Comparison of ENCODE assay signal across 8 cellular contexts in the genomic region with DNA sequence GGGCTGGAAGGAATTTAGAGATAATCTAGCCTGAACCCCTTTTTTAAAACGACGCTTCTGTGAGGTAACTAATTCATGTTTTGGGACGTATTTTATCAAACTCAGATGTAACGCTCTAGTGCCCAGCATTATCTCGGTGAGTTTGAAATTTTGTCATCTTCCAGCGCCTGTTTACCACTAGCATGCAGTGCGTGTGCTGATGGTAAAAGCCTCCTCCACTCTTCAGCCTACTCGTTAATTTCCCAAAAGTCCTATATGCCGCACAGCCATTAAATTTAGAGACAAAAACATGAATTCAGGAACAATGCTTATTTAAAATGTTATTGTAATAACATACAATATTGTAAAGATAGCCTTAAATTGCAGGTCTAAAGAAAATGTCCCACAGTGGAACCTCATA. TPM values are rescaled to one million over a fixed set of nuclear protein-coding genes. Genes with fewer than 3 reads are reported as not detected.
DNase-seq lines count a peak whose midpoint lies in the region; ATAC-seq and TF ChIP-seq lines count a peak whose summit lies in the region.

No MANE protein-coding gene starts in this region.

- H3K4me3 Mint-ChIP-seq in IgD-negative memory B cell = peak overlapping the region; percentile 89 to 98 (median 96)
- H3K4me3 Mint-ChIP-seq in central memory CD8-positive, alpha-beta T cell = peak overlapping the region; percentile 86
- peak overlapping the region; percentile 91 for H3K4me3 Mint-ChIP-seq in natural killer cell

- peaks cover 18 to 53% (median 40%) of the 10 kb centered on the region in 10 experiments for H3K4me1 ChIP-seq in BLaER1 treated with 17β-estradiol and CSF1 and Interleukin-3, amounts not matched to agents 10 nM and 100 nM

- peaks cover 11 to 19% (median 18%) of the 10 kb centered on the region in 11 experiments for H3K27me3 ChIP-seq in BLaER1 treated with 17β-estradiol and CSF1 and Interleukin-3, amounts not matched to agents 10 nM and 100 nM

- H3K4me3 ChIP-seq in BLaER1 treated with 17β-estradiol and CSF1 and Interleukin-3, amounts not matched to agents 10 nM and 100 nM = peak overlapping the region; percentile 83 to 97 (median 92)

- peak overlapping the region; percentile 81 to 98 (median 93) for H3K4me2 ChIP-seq in BLaER1 treated with 17β-estradiol and CSF1 and Interleukin-3, amounts not matched to agents 10 nM and 100 nM

- H3K4me1 Mint-ChIP-seq in IgD-negative memory B cell (peaks cover 35 to 46% (median 45%) of the 10 kb centered on the region in 3 donors), natural killer cell (peaks cover 32 to 44% of the 10 kb centered on the region in 2 donors)
- peaks cover 44% of the 10 kb centered on the region for H3K4me1 Mint-ChIP-seq in central memory CD8-positive, alpha-beta T cell

- no peak for TF ChIP-seq CTCF in natural killer cell (IDR thresholded peaks at IDR 0.05)
- no peak for TF ChIP-seq CTCF in GM20000 (IDR thresholded peaks at IDR 0.05; ENCODE audit: extremely low read depth, missing control alignments)

- H3K36me3 Mint-ChIP-seq in IgD-negative memory B cell = no peaks in the 10 kb centered on the region
- peaks cover 16% of the 10 kb centered on the region for H3K36me3 Mint-ChIP-seq in central memory CD8-positive, alpha-beta T cell (ENCODE audit: insufficient read depth)
- no peaks in the 10 kb centered on the region for H3K36me3 Mint-ChIP-seq in natural killer cell

- no peak for DNase-seq in central memory CD8-positive, alpha-beta T cell (ENCODE audit: low spot score in 2 of 2)
- DNase-seq in natural killer cell = no peak
- no peak for DNase-seq in AG08396 (ENCODE audit: low spot score)
- DNase-seq in GM20000 (ENCODE audit: low spot score) = no peak
- no peak for DNase-seq in NCI-H446 treated with DMSO at 0.1 percent for 48 hours (lab: John Stamatoyannopoulos, UW)

- no peaks in the 10 kb centered on the region for H3K9me3 ChIP-seq in BLaER1 treated with 17β-estradiol and CSF1 and Interleukin-3, amounts not matched to agents 10 nM and 100 nM (replicated peaks in 1 of 11)

- H3K9me3 Mint-ChIP-seq in IgD-negative memory B cell (no peaks in the 10 kb centered on the region), natural killer cell (no peaks in the 10 kb centered on the region)
- no peaks in the 10 kb centered on the region for H3K9me3 Mint-ChIP-seq in central memory CD8-positive, alpha-beta T cell

- H3K27ac Mint-ChIP-seq in IgD-negative memory B cell (peak overlapping the region; percentile 88 to 96 (median 94)), natural killer cell (peak overlapping the region; percentile 89 to 93)
- H3K27ac Mint-ChIP-seq in central memory CD8-positive, alpha-beta T cell (ENCODE audit: low read depth) = peak overlapping the region; percentile 95

- H4K20me1 ChIP-seq in BLaER1 treated with 17β-estradiol and CSF1 and Interleukin-3, amounts not matched to agents 10 nM and 100 nM = peaks cover 0 to 41% (median 5%) of the 10 kb centered on the region in 11 experiments; a peak in 10 of 22 replicates

- no peaks in the 10 kb centered on the region for H3K36me3 ChIP-seq in BLaER1 treated with 17β-estradiol and CSF1 and Interleukin-3, amounts not matched to agents 10 nM and 100 nM

- H3K27ac ChIP-seq in BLaER1 treated with 17β-estradiol and CSF1 and Interleukin-3, amounts not matched to agents 10 nM and 100 nM = peak overlapping the region in 10 of 11 experiments; percentile 80 to 90 (median 85); a peak in 15 of 22 replicates

- no peaks in the 10 kb centered on the region for H3K27me3 Mint-ChIP-seq in IgD-negative memory B cell
- no peaks in the 10 kb centered on the region for H3K27me3 Mint-ChIP-seq in central memory CD8-positive, alpha-beta T cell
- no peaks in the 10 kb centered on the region for H3K27me3 Mint-ChIP-seq in natural killer cell (ENCODE audit: low read depth in 2 of 2)

- ATAC-seq in central memory CD8-positive, alpha-beta T cell (replicated peaks; ENCODE audit: extremely low read depth, poor library complexity, severe bottlenecking) = no peak
- ATAC-seq in natural killer cell (no peak), HG02678 (IDR thresholded peaks at IDR 0.05; ENCODE audit: unreplicated experiment) (no peak)

- peak overlapping the region; percentile 81 to 93 (median 91) for H3K9ac ChIP-seq in BLaER1 treated with 17β-estradiol and CSF1 and Interleukin-3, amounts not matched to agents 10 nM and 100 nM

- intact Hi-C loops in natural killer cell (cut with micrococcal nuclease) = loop anchor here (2.0 to 10.0 kb wide), 3 partner anchors 19 to 339 kb away; a partner anchor contains a TSS

RNA-seq across cellular contexts. Expression of a gene that starts 2.8 kb away (rescaled TPM):
- polyA plus RNA-seq in IgD-negative memory B cell = 2.9 TPM
- total RNA-seq in natural killer cell = 10 to 100 TPM; 50.4 to 81.2 (median 59.6) TPM
